1 cellular context compared by ENCODE assay signal in genomic region chr16:56936491-56936890, GRCh38.
TF ChIP-seq lines count a peak whose summit lies in the region.

No MANE protein-coding gene starts in this region.

TF ChIP-seq in IMR-90, 13 proteins besides CTCF, POLR2A, EP300 and RAD21:
- no peak for TF ChIP-seq MAFK (IDR thresholded peaks at IDR 0.05; ENCODE audit: low read depth, low read length)
- TF ChIP-seq MAZ (IDR thresholded peaks at IDR 0.05; ENCODE audit: borderline replicate concordance, low read depth, low read length) = no peak
- no peak for TF ChIP-seq RCOR1 (IDR thresholded peaks at IDR 0.05; ENCODE audit: insufficient replicate concordance, low read length)
- TF ChIP-seq CEBPB (IDR thresholded peaks at IDR 0.05; ENCODE audit: low read depth, low read length) = no peak
- no peak for TF ChIP-seq CHD1 (IDR thresholded peaks at IDR 0.05; ENCODE audit: low read depth, low read length)
- TF ChIP-seq MXI1 (IDR thresholded peaks at IDR 0.05; ENCODE audit: borderline replicate concordance, low read depth, low read length) = no peak
- no peak for TF ChIP-seq FOS (IDR thresholded peaks at IDR 0.05; ENCODE audit: low read depth, low read length)
- no peak for TF ChIP-seq SMC3 (IDR thresholded peaks at IDR 0.05; ENCODE audit: low read depth, low read length)
- TF ChIP-seq NFE2L2 (IDR thresholded peaks at IDR 0.05; ENCODE audit: low read depth, low read length) = no peak
- no peak for TF ChIP-seq RFX5 (IDR thresholded peaks at IDR 0.05; ENCODE audit: low read depth, low read length)
- no peak for TF ChIP-seq ELK1 (IDR thresholded peaks at IDR 0.05; ENCODE audit: borderline replicate concordance, low read depth, low read length)
- TF ChIP-seq USF2 (IDR thresholded peaks at IDR 0.05; ENCODE audit: low read depth, low read length) = no peak
- no peak for TF ChIP-seq BHLHE40 (IDR thresholded peaks at IDR 0.05; ENCODE audit: low read depth, low read length)
